ENCODE assay signal across 1 cellular context in genomic region chr12:3752741-3753486, GRCh38.
TF ChIP-seq lines count a peak whose summit lies in the region.

CRACR2A (minus strand) TSS chr12:3753109; CDS start chr12:3696999, 56,110 bp downstream.

TF ChIP-seq in GM23338, 12 proteins besides CTCF, POLR2A, EP300 and RAD21 (continued from another document):
- TF ChIP-seq EZH2phosphoT487 (IDR thresholded peaks at IDR 0.05; ENCODE audit: unreplicated experiment) (no peak), NANOG (IDR thresholded peaks at IDR 0.05; ENCODE audit: borderline replicate concordance) (no peak), REST (IDR thresholded peaks at IDR 0.05; ENCODE audit: unreplicated experiment) (no peak)
